ENCODE assay signal across 22 cellular contexts in the genomic region with DNA sequence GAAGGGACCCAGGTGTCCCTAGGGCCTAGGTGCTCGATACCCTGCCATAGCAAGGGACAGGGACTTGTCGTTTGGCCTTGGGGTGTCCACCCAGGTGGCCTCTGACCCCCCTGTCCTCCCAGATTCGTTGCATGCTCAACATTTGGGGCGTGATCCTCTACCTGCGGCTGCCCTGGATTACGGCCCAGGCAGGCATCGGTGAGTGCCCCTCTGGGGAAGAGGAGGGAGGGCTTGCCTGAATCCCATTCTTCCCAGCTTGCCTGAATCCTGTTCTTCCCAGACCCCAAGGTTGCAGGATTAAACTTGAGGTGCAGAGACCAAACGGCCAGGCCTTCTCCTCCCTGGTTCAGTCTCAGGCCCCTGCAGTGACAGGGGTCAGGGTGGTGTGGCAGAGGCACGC. TPM values are rescaled to one million over a fixed set of nuclear protein-coding genes. Genes with fewer than 3 reads are reported as not detected.
DNase-seq lines count a peak whose midpoint lies in the region; ATAC-seq, FAIRE-seq and TF ChIP-seq lines count a peak whose summit lies in the region.
"Had no signal": no experiment of that assay in that cellular context is flagged by ENCODE, and none has a peak within 500 bp of the region (broad histone marks: within the 10 kb centered on the region; RNA-seq: fewer than 3 reads in every experiment).

No MANE protein-coding gene starts in this region.

- H2BK20ac ChIP-seq in H1 (ENCODE audit: low read length), result no peak overlapping the region

- H3K23me2 ChIP-seq in H1 (ENCODE audit: low read depth, low read length), result no peaks in the 10 kb centered on the region; the same call in 1 of the 2 replicates

- no peak overlapping the region for H2BK5ac ChIP-seq in H1 (ENCODE audit: low read depth, low read length)
- no peak overlapping the region for H2BK5ac ChIP-seq in mesendoderm (ENCODE audit: low read length)

- H4K91ac ChIP-seq in H1 (replicated peaks; ENCODE audit: insufficient read length, low read length), result no peak overlapping the region

- H3K79me1 ChIP-seq in H1 (ENCODE audit: low read depth, low read length) (no peaks in the 10 kb centered on the region), mesendoderm (ENCODE audit: low read length) (no peaks in the 10 kb centered on the region)

- H3K4ac ChIP-seq in H1 (replicated peaks; ENCODE audit: insufficient read length, low read depth, low read length) (no peak overlapping the region), mesendoderm (ENCODE audit: low read depth, low read length) (no peak overlapping the region)

- no peaks in the 10 kb centered on the region for H3K9me3 ChIP-seq in HepG2 (ENCODE audit: low read length)
- no peaks in the 10 kb centered on the region for H3K9me3 ChIP-seq in right lobe of liver
- no peaks in the 10 kb centered on the region for H3K9me3 ChIP-seq in H1 (ENCODE audit: insufficient read depth in 2 of 2, low read depth in 1 of 2, low read length in 1 of 2)
- H3K9me3 ChIP-seq: A549; BE2C; BLaER1 treated with 17β-estradiol and CSF1 and Interleukin-3, amounts not matched to agents 10 nM and 100 nM had no signal

- no peaks in the 10 kb centered on the region for H3K36me3 ChIP-seq in HepG2 (replicated peaks in 1 of 2; ENCODE audit: control insufficient read depth in 1 of 2, insufficient read depth in 2 of 2, low read length in 2 of 2)
- H3K36me3 ChIP-seq in right lobe of liver, result no peaks in the 10 kb centered on the region
- H3K36me3 ChIP-seq in H1 (ENCODE audit: control insufficient read depth in 2 of 4, insufficient read depth in 4 of 4, low read length in 3 of 4), result no peaks in the 10 kb centered on the region
- H3K36me3 ChIP-seq in mesendoderm (ENCODE audit: control insufficient read depth, insufficient read depth, low read length), result no peaks in the 10 kb centered on the region
- H3K36me3 ChIP-seq: BE2C; BLaER1 treated with 17β-estradiol and CSF1 and Interleukin-3, amounts not matched to agents 10 nM and 100 nM had no signal

- no peak for TF ChIP-seq EP300 in HepG2 (IDR thresholded peaks at IDR 0.05; ENCODE audit: low read depth in 2 of 2, low read length in 2 of 2)
- no peak for TF ChIP-seq EP300 in HepG2 (CRISPR knock-in tag; IDR thresholded peaks at IDR 0.05; ENCODE audit: borderline replicate concordance)
- no peak for TF ChIP-seq EP300 in H1 (IDR thresholded peaks at IDR 0.05; ENCODE audit: borderline replicate concordance in 1 of 2, low read depth in 2 of 2, low read length in 2 of 2)

- no peak overlapping the region for H3K27ac ChIP-seq in HepG2 (ENCODE audit: extremely low read length, insufficient read depth, low read length)
- H3K27ac ChIP-seq in right lobe of liver, result no peak overlapping the region
- H3K27ac ChIP-seq in H1 (ENCODE audit: low read depth, low read length), result no peak overlapping the region
- H3K27ac ChIP-seq in mesendoderm (ENCODE audit: low read depth, low read length), result no peak overlapping the region

- H3K9ac ChIP-seq in HepG2 (ENCODE audit: insufficient read depth, low read depth, low read length) (no peak overlapping the region; the same call in 1 of the 2 replicates), H1 (replicated peaks in 1 of 4; ENCODE audit: extremely low read depth in 1 of 4, low read depth in 3 of 4, low read length in 3 of 4) (no peak overlapping the region), mesendoderm (ENCODE audit: low read length) (no peak overlapping the region)

- H2BK15ac ChIP-seq in H1 (ENCODE audit: low read length) (no peak overlapping the region; the same call in 1 of the 2 replicates), mesendoderm (replicated peaks; ENCODE audit: low read depth) (no peak overlapping the region)

- H3K4me1 ChIP-seq in HepG2 (ENCODE audit: insufficient read depth, low read length), result peaks cover 46% of the 10 kb centered on the region
- no peaks in the 10 kb centered on the region for H3K4me1 ChIP-seq in right lobe of liver
- H3K4me1 ChIP-seq in H1 (replicated peaks in 1 of 4; ENCODE audit: control insufficient read depth in 3 of 4, insufficient read depth in 4 of 4, low read length in 3 of 4), result no peaks in the 10 kb centered on the region
- no peaks in the 10 kb centered on the region for H3K4me1 ChIP-seq in mesendoderm (ENCODE audit: control insufficient read depth, low read depth, low read length)
- H3K4me1 ChIP-seq: A549 had no signal

- H3K56ac ChIP-seq in H1 (replicated peaks; ENCODE audit: insufficient read length, low read depth, low read length) (no peak overlapping the region), mesendoderm (ENCODE audit: low read length) (peak overlapping the region; percentile 46)

- CTCF ChIA-PET in HepG2 (lab: Yijun Ruan, JAX; ENCODE audit: low intra/inter-chr PET ratio, low total read pairs), result interaction anchor here (2.0 to 2.4 kb wide), 3 partner anchors 11 to 83 kb away, joined by 6 to 27 read pairs (median 20); no protein-coding TSS in a partner anchor
- CTCF ChIA-PET in H1 (lab: Charles Lee; ENCODE audit: partially characterized antibody), result interaction anchor here (0.7 to 6.3 kb wide), 24 partner anchors 11 to 335 kb away, joined by 3 to 102 read pairs (median 4); a partner anchor contains a TSS

- H4K8ac ChIP-seq in H1 (ENCODE audit: extremely low read depth, insufficient read depth, low read length), result no peak overlapping the region
- H4K8ac ChIP-seq in mesendoderm (ENCODE audit: low read depth, low read length), result no peak overlapping the region

- no peak overlapping the region for H3K14ac ChIP-seq in H1 (ENCODE audit: insufficient read length)

- H3K23ac ChIP-seq in H1 (ENCODE audit: insufficient read length), result no peak overlapping the region
- no peak overlapping the region for H3K23ac ChIP-seq in mesendoderm (ENCODE audit: low read length)

- TF ChIP-seq POLR2A in HepG2 (IDR thresholded peaks at IDR 0.05; ENCODE audit: insufficient read depth in 1 of 2, low read depth in 2 of 2, low read length in 2 of 2), result no peak
- TF ChIP-seq POLR2A in right lobe of liver (IDR thresholded peaks at IDR 0.05), result no peak
- TF ChIP-seq POLR2A in H1 (IDR thresholded peaks at IDR 0.05; ENCODE audit: control extremely low read depth in 1 of 2, low read depth in 2 of 2, low read length in 2 of 2), result no peak
- no peak for TF ChIP-seq POLR2A in GM18505 (IDR thresholded peaks at IDR 0.05; ENCODE audit: borderline replicate concordance, extremely low read depth, insufficient read depth, insufficient read length)

- FAIRE-seq in HepG2 (lab: Jason Lieb, UNC), result no peak
- FAIRE-seq in H1 (lab: Jason Lieb, UNC), result no peak
- FAIRE-seq: A549, G401.6, GM18507 had no signal

- H3K18ac ChIP-seq in H1 (ENCODE audit: extremely low read depth, low read length) (no peak overlapping the region; the same call in 1 of the 2 replicates), mesendoderm (ENCODE audit: low read length) (no peak overlapping the region)

- TF ChIP-seq RAD21 in HepG2 (CRISPR knock-in tag; IDR thresholded peaks at IDR 0.05), result no peak
- no peak for TF ChIP-seq RAD21 in H1 (IDR thresholded peaks at IDR 0.05 in 1 of 2, conservative IDR thresholded peaks at IDR 0.05 in 1 of 2; ENCODE audit: low read depth in 2 of 2, low read length in 2 of 2)

- no TSS peak for BruUV-seq in HepG2 (replicated peaks; lab: Mats Ljungman, UMichigan)

- no peak overlapping the region for H2AK5ac ChIP-seq in H1 (ENCODE audit: low read depth, low read length)
- H2AK5ac ChIP-seq in mesendoderm (ENCODE audit: low read length), result no peak overlapping the region

- no peaks in the 10 kb centered on the region for H3K79me2 ChIP-seq in HepG2 (ENCODE audit: insufficient read depth, low read length)
- H3K79me2 ChIP-seq in H1 (ENCODE audit: control insufficient read depth in 1 of 2, insufficient read depth in 2 of 2, low read length in 2 of 2), result no peaks in the 10 kb centered on the region
- no peaks in the 10 kb centered on the region for H3K79me2 ChIP-seq in mesendoderm (ENCODE audit: control insufficient read depth, insufficient read depth, low read length)

- POLR2A ChIA-PET in HepG2 (lab: Yijun Ruan, JAX) (interaction anchor here (1.0 to 2.4 kb wide), 4 partner anchors 54 to 77 kb away, joined by 3 to 11 read pairs (median 5); a partner anchor contains a TSS), H1 (lab: Charles Lee; ENCODE audit: partially characterized antibody) (interaction anchor here (0.8 to 3.1 kb wide), 4 partner anchors 63 to 90 kb away, joined by 3 to 12 read pairs (median 3); no protein-coding TSS in a partner anchor)

- H3K4me2 ChIP-seq in HepG2 (ENCODE audit: low read depth, low read length) (peak overlapping the region; percentile 64), H1 (ENCODE audit: insufficient read depth in 1 of 2, low read depth in 2 of 2, low read length in 2 of 2) (no peak overlapping the region), mesendoderm (ENCODE audit: low read length) (no peak overlapping the region)
- H3K4me2 ChIP-seq: A549 had no signal

- 57% methylated on average over 7 of the region's 9 CpGs for WGBS in HepG2 (ENCODE audit: low lambda C conversion rate)
- 73% methylated on average over 2 of the region's 9 CpGs for WGBS in right lobe of liver (ENCODE audit: insufficient coverage, low coverage, low lambda C conversion rate, missing lambda C conversion rate)
- WGBS in H1 (ENCODE audit: extremely low coverage in 1 of 2, insufficient coverage in 1 of 2, insufficient read length in 1 of 2, insufficient replicate concordance in 2 of 2, low coverage in 1 of 2, low lambda C conversion rate in 2 of 2, missing lambda C conversion rate in 1 of 2), 2 experiments, result 92% methylated on average over 5 of the region's 9 CpGs; no CpG with 5 or more reads in 1 of the 2 experiments
- no CpG with 5 or more reads among the region's 9 CpGs for WGBS in mesendoderm (ENCODE audit: extremely low coverage, insufficient coverage, low lambda C conversion rate)

- no peak; the same call in 2 of the 3 replicates for ATAC-seq in HepG2
- no peak for ATAC-seq in right lobe of liver
- no peak for ATAC-seq in HG03439 (IDR thresholded peaks at IDR 0.05; ENCODE audit: unreplicated experiment)
- ATAC-seq in GM18505 (IDR thresholded peaks at IDR 0.05; ENCODE audit: unreplicated experiment), result no peak
- ATAC-seq: A549 had no signal

- in situ Hi-C loops in HepG2 (cut with HindIII; ENCODE audit: extremely low pct_ligation_motif_present, low pct_unique_long_range_greater_than_20kb), result loop anchor here (5.0 kb wide), 2 partner anchors 76 to 84 kb away; no protein-coding TSS in a partner anchor

- H2BK120ac ChIP-seq in H1 (replicated peaks; ENCODE audit: low read depth, low read length) (no peak overlapping the region), mesendoderm (ENCODE audit: low read depth, low read length) (no peak overlapping the region)

- 0 out of 2 replicates have a peak overlapping the region, but pooled peaks have one; percentile 50 for H2BK12ac ChIP-seq in H1 (ENCODE audit: low read depth, low read length)

- H3K27me3 ChIP-seq in HepG2 (ENCODE audit: control insufficient read depth in 1 of 2, insufficient read depth in 2 of 2, low read length in 2 of 2) (no peaks in the 10 kb centered on the region), right lobe of liver (no peaks in the 10 kb centered on the region), H1 (replicated peaks in 1 of 4; ENCODE audit: control insufficient read depth in 3 of 4, extremely low read depth in 1 of 4, insufficient read depth in 3 of 4, low read length in 3 of 4) (no peaks in the 10 kb centered on the region), mesendoderm (ENCODE audit: insufficient read depth, low read length, poor library complexity) (no peaks in the 10 kb centered on the region)
- H3K27me3 ChIP-seq: BE2C; BLaER1 treated with 17β-estradiol and CSF1 and Interleukin-3, amounts not matched to agents 10 nM and 100 nM had no signal

- H3K4me3 ChIP-seq in HepG2 (replicated peaks in 1 of 3; ENCODE audit: insufficient read depth in 1 of 3, low read depth in 2 of 3, low read length in 3 of 3), result peak overlapping the region in 1 of 3 experiments; percentile 50; a peak in 1 of 6 replicates
- no peak overlapping the region for H3K4me3 ChIP-seq in right lobe of liver
- no peak overlapping the region for H3K4me3 ChIP-seq in H1 (ENCODE audit: extremely low read depth in 1 of 4, insufficient read depth in 2 of 4, low read depth in 3 of 4, low read length in 4 of 4)
- H3K4me3 ChIP-seq in mesendoderm (ENCODE audit: low read length), result no peak overlapping the region
- H3K4me3 ChIP-seq: A549; BLaER1 treated with 17β-estradiol and CSF1 and Interleukin-3, amounts not matched to agents 10 nM and 100 nM had no signal

- H4K20me1 ChIP-seq in HepG2 (ENCODE audit: insufficient read depth, low read length), result no peaks in the 10 kb centered on the region
- H4K20me1 ChIP-seq in H1 (replicated peaks in 1 of 2; ENCODE audit: control insufficient read depth in 1 of 2, insufficient read depth in 2 of 2, low read length in 2 of 2), result peaks cover 0 to 2% of the 10 kb centered on the region in 2 experiments
- H4K20me1 ChIP-seq: BLaER1 treated with 17β-estradiol and CSF1 and Interleukin-3, amounts not matched to agents 10 nM and 100 nM had no signal

- DNase-seq in HepG2 (ENCODE audit: low spot score), result no peak
- DNase-seq in right lobe of liver, result no peak
- DNase-seq in H1 (ENCODE audit: low read depth in 1 of 2, low spot score in 2 of 2), result no peak
- no peak for DNase-seq in mesendoderm
- DNase-seq in DMS153 (lab: John Stamatoyannopoulos, UW), result no peak
- DNase-seq: 8988T; AML-193; BE2C; Calu3; CD4-positive, alpha-beta T cell; COR-L47; DND-41; GOT3; H7; HCEC 1CT had no signal

- TF ChIP-seq CTCF in HepG2 (CRISPR knock-in tag; IDR thresholded peaks at IDR 0.05) (no peak), right lobe of liver (IDR thresholded peaks at IDR 0.05) (no peak), H1 (IDR thresholded peaks at IDR 0.05; ENCODE audit: control extremely low read depth in 1 of 3, insufficient read depth in 1 of 3, low read depth in 1 of 3, low read length in 3 of 3) (no peak)

- H2AFZ ChIP-seq in HepG2 (ENCODE audit: low read length), result peak overlapping the region; percentile 17
- H2AFZ ChIP-seq in H1 (ENCODE audit: low read length), result no peak overlapping the region; the same call in 1 of the 2 replicates

- H4K5ac ChIP-seq in H1 (ENCODE audit: insufficient read length, low read depth, low read length) (no peak overlapping the region), mesendoderm (ENCODE audit: low read length) (no peak overlapping the region)

- intact Hi-C loops in HepG2 (cut with micrococcal nuclease; ENCODE audit: unreplicated experiment), result loop anchor here (10.0 kb wide), 1 partner anchor 263 kb away; a partner anchor contains a TSS
- intact Hi-C loops in right lobe of liver (cut with DNase I), result loop anchor here in 1 of 2 donors (5.0 kb wide), 1 partner anchor 84 kb away; no protein-coding TSS in a partner anchor

RNA-seq across cellular contexts. Expression of a gene that starts 3.2 kb away (rescaled TPM):
- not detected in 2 replicates for total RNA-seq in HepG2 (2016; rRNA removed; fragmentation: Illumina TruSeq; extraction: Trizol)
- total RNA-seq in HepG2 (2016; cell fraction: cytosol; rRNA removed; fragmentation: Illumina TruSeq; extraction: Trizol; ENCODE audit: low read depth), result 0.35 TPM in 1 of 2 replicates, not detected in the other
- not detected in 2 replicates for total RNA-seq in HepG2 (2016; cell fraction: insoluble cytoplasmic fraction; rRNA removed; fragmentation: Illumina TruSeq; extraction: Trizol)
- 0.07 and 0.40 TPM in 2 replicates for total RNA-seq in HepG2 (2016; cell fraction: membrane; rRNA removed; fragmentation: Illumina TruSeq; extraction: Trizol)
- total RNA-seq in HepG2 (2016; cell fraction: nucleus; rRNA removed; fragmentation: Illumina TruSeq; extraction: Trizol), result not detected in 2 replicates
- 5.1 and 6.2 TPM in 2 replicates for polyA plus RNA-seq in HepG2 (2011; rRNA removed)
- polyA plus RNA-seq in HepG2 (2011; cell fraction: cytosol; rRNA removed), result 1.6 and 1.7 TPM in 2 replicates
- 21.0 and 30.1 TPM in 2 replicates for polyA plus RNA-seq in HepG2 (2011; cell fraction: nucleus; rRNA removed)
- 1.9 and 3.9 TPM in 2 replicates for polyA plus RNA-seq in HepG2 (2012)
- not detected in 2 replicates for polyA plus RNA-seq in HepG2 (2016; cell fraction: cytosol; fragmentation: Illumina TruSeq; extraction: Trizol; ENCODE audit: low read depth)
- not detected in 2 replicates for polyA plus RNA-seq in HepG2 (2016; cell fraction: insoluble cytoplasmic fraction; fragmentation: Illumina TruSeq; extraction: Trizol; ENCODE audit: low read depth)
- polyA plus RNA-seq in HepG2 (2016; cell fraction: membrane; fragmentation: Illumina TruSeq; extraction: Trizol; ENCODE audit: low read depth), result not detected in 2 replicates
- not detected in 2 replicates for polyA plus RNA-seq in HepG2 (2016; cell fraction: nucleus; fragmentation: Illumina TruSeq; extraction: Trizol; ENCODE audit: insufficient read depth, low read depth)
- polyA minus RNA-seq in HepG2 (2011; rRNA and poly(A)+ RNA removed; ENCODE audit: low replicate concordance), result 8.9 and 232 TPM in 2 replicates
- 2.2 and 2.3 TPM in 2 replicates for polyA minus RNA-seq in HepG2 (2011; cell fraction: cytosol; rRNA and poly(A)+ RNA removed)
- 7.0 and 7.5 TPM in 2 replicates for polyA minus RNA-seq in HepG2 (2011; cell fraction: nucleus; rRNA and poly(A)+ RNA removed)
- total RNA-seq in right lobe of liver, result not detected
- total RNA-seq in H1 (2021; fragmentation: NEBNext Ultra II Directional; extraction: Animal tissue kit (Norgen Biotek cat#: 25700)), result not detected in 2 replicates
- 0.03 TPM in 1 of 2 replicates, not detected in the other for polyA plus RNA-seq in H1 (2011; rRNA removed)
- 0.04 TPM for polyA plus RNA-seq in H1 (2011; cell fraction: cytosol; rRNA removed)
- polyA plus RNA-seq in H1 (2011; cell fraction: nucleus; rRNA removed), result 0.04 TPM
- not detected in 4 replicates for polyA plus RNA-seq in H1 (2012, experiment 1 of 2)
- polyA plus RNA-seq in H1 (2012, experiment 2 of 2), result not detected
- 0.02 TPM for polyA plus RNA-seq in H1 (2013, experiment 1 of 2)
- 0.02 TPM for polyA plus RNA-seq in H1 (2013, experiment 2 of 2)
- 0.06 and 0.07 TPM in 2 replicates for polyA minus RNA-seq in H1 (2011; rRNA and poly(A)+ RNA removed)
- 1.1 TPM for polyA minus RNA-seq in H1 (2011; cell fraction: cytosol; rRNA and poly(A)+ RNA removed)
- 0.40 TPM for polyA minus RNA-seq in H1 (2011; cell fraction: nucleus; rRNA and poly(A)+ RNA removed)
- polyA plus RNA-seq in mesendoderm (2013, experiment 1 of 2), result 0.04 TPM
- polyA plus RNA-seq in mesendoderm (2013, experiment 2 of 2), result 0.01 TPM
- total RNA-seq: Calu3; CD4-positive, alpha-beta T cell; H7 had no signal
- polyA plus RNA-seq: CD14-positive monocyte had no signal
